8 cellular contexts compared by ENCODE assay signal in the genomic region with DNA sequence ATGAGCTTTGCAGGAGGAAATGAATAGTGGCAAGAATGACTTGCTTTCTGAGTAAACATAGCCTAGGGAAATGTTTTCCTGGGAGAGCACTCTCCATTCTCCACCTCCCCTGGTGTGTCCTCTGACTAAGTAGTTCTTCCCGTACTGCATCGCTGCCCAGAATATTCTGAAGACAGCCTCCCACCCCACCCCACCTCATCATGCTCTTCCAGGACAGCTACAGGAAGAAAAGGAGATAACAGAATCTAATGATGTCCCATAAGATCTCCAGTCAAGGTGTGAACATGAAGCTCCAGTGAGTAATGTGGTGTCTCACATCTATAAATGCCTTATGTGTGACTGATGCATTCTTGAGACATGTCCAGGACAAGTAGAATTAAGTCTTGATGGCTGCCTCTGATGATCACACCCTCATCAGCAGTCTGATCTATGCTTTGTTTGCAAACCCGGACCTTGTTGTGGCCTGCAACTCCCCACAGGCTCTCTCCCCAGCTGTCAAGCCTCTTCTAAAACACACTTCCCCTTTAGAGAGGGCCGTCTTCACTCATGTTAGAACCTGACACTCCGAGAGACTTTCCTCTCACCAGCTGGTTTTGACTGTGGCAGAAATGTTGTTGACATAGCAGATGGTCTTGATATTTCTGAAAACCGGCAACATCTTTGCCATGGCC.
DNase-seq lines count a peak whose midpoint lies in the region; ATAC-seq and TF ChIP-seq lines count a peak whose summit lies in the region.

No MANE protein-coding gene starts in this region.

- no peak overlapping the region for H3K9ac ChIP-seq in HCT116 (ENCODE audit: low read length)

- H3K4me3 ChIP-seq in HCT116 (replicated peaks in 1 of 2; ENCODE audit: low read depth in 1 of 2, low read length in 2 of 2) (no peak overlapping the region), heart left ventricle (no peak overlapping the region)

- no TSS peak for BruUV-seq in HCT116 (replicated peaks; lab: Mats Ljungman, UMichigan)

- no peaks in the 10 kb centered on the region for H3K27me3 Mint-ChIP-seq in stimulated activated naive B cell treated with anti-CD40 and anti-IgM and Interleukin-4, amounts not matched to agents 10 μg/mL and 1 μg/mL and 100 μg/mL, for 72 hours
- H3K27me3 Mint-ChIP-seq in activated naive CD8-positive, alpha-beta T cell treated with anti-CD3 and anti-CD28 coated beads for 36 hours = no peaks in the 10 kb centered on the region

- H3K27ac ChIP-seq in HCT116 (ENCODE audit: low read depth, low read length) = no peak overlapping the region
- peak overlapping the region; percentile 93 for H3K27ac ChIP-seq in epithelial cell of prostate
- H3K27ac ChIP-seq in heart left ventricle = no peak overlapping the region

- no peak overlapping the region for H2AFZ ChIP-seq in HCT116 (ENCODE audit: low read depth, low read length, poor library complexity, severe bottlenecking)

- intact Hi-C loops in HCT116 (cut with micrococcal nuclease) = no loop called here
- intact Hi-C loops in heart left ventricle (cut with DNase I) = no loop called here

- H3K4me1 ChIP-seq in HCT116 (ENCODE audit: control insufficient read depth in 1 of 2, insufficient read depth in 2 of 2, low read length in 2 of 2) (peaks cover 2 to 28% of the 10 kb centered on the region in 2 experiments; a peak in 2 of 4 replicates), heart left ventricle (peaks cover 0 to 7% (median 0%) of the 10 kb centered on the region in 12 donors)

- H3K4me1 Mint-ChIP-seq in stimulated activated naive B cell treated with anti-CD40 and anti-IgM and Interleukin-4, amounts not matched to agents 10 μg/mL and 1 μg/mL and 100 μg/mL, for 72 hours = no peaks in the 10 kb centered on the region
- no peaks in the 10 kb centered on the region for H3K4me1 Mint-ChIP-seq in activated naive CD8-positive, alpha-beta T cell treated with anti-CD3 and anti-CD28 coated beads for 36 hours

- H4K20me1 ChIP-seq in HCT116 (ENCODE audit: insufficient read depth) = no peaks in the 10 kb centered on the region

- no peaks in the 10 kb centered on the region for H3K36me3 Mint-ChIP-seq in stimulated activated naive B cell treated with anti-CD40 and anti-IgM and Interleukin-4, amounts not matched to agents 10 μg/mL and 1 μg/mL and 100 μg/mL, for 72 hours
- no peaks in the 10 kb centered on the region for H3K36me3 Mint-ChIP-seq in activated naive CD8-positive, alpha-beta T cell treated with anti-CD3 and anti-CD28 coated beads for 36 hours

- 35 to 41% (median 38%) methylated on average over 6 of the region's 6 CpGs for WGBS in heart left ventricle, 4 donors

- no peak for TF ChIP-seq RAD21 in HCT116 (IDR thresholded peaks at IDR 0.05; ENCODE audit: low read depth)

- H3K36me3 ChIP-seq in HCT116 (ENCODE audit: control insufficient read depth in 1 of 2, insufficient read depth in 2 of 2, low read length in 2 of 2) (no peaks in the 10 kb centered on the region), heart left ventricle (no peaks in the 10 kb centered on the region)

- peak; percentile 77 for ATAC-seq in HCT116
- ATAC-seq in stimulated activated naive B cell treated with anti-CD40 and anti-IgM and Interleukin-4, amounts not matched to agents 10 μg/mL and 1 μg/mL and 100 μg/mL, for 72 hours (replicated peaks) = peak; percentile 81 to 84
- ATAC-seq in heart left ventricle = no peak

- TF ChIP-seq CTCF in HCT116 (IDR thresholded peaks at IDR 0.05 in 2 of 3, conservative IDR thresholded peaks at IDR 0.05 in 1 of 3; ENCODE audit: borderline replicate concordance in 1 of 3, insufficient read depth in 1 of 3, low read depth in 2 of 3, low read length in 2 of 3) (no peak), GM13977 (IDR thresholded peaks at IDR 0.05; ENCODE audit: extremely low read depth, insufficient read depth, missing control alignments) (no peak), heart left ventricle (IDR thresholded peaks at IDR 0.05) (no peak)

- in situ Hi-C loops in GM13977 (cut with MboI; ENCODE audit: low pct_unique_long_range_greater_than_20kb, low sequenced_read_pairs, unreplicated experiment) = no loop called here

- no peaks in the 10 kb centered on the region for H3K9me3 ChIP-seq in HCT116 (ENCODE audit: control insufficient read depth in 1 of 2, insufficient read depth in 1 of 2, low read depth in 1 of 2, low read length in 2 of 2)
- H3K9me3 ChIP-seq in heart left ventricle = peaks cover 0 to 5% (median 0%) of the 10 kb centered on the region in 12 donors

- H3K9me3 Mint-ChIP-seq in stimulated activated naive B cell treated with anti-CD40 and anti-IgM and Interleukin-4, amounts not matched to agents 10 μg/mL and 1 μg/mL and 100 μg/mL, for 72 hours = peaks cover 4 to 7% of the 10 kb centered on the region in 2 donors
- H3K9me3 Mint-ChIP-seq in activated naive CD8-positive, alpha-beta T cell treated with anti-CD3 and anti-CD28 coated beads for 36 hours = no peaks in the 10 kb centered on the region

- no peaks in the 10 kb centered on the region for H3K79me2 ChIP-seq in HCT116 (ENCODE audit: insufficient read depth, low read length)

- TF ChIP-seq POLR2A in HCT116 (IDR thresholded peaks at IDR 0.05; ENCODE audit: borderline replicate concordance, extremely low read depth, insufficient read depth, insufficient read length) (no peak), heart left ventricle (IDR thresholded peaks at IDR 0.05) (no peak)

- H3K9me2 ChIP-seq in HCT116 (ENCODE audit: insufficient read depth) = no peaks in the 10 kb centered on the region

- no peak overlapping the region for H3K27ac Mint-ChIP-seq in stimulated activated naive B cell treated with anti-CD40 and anti-IgM and Interleukin-4, amounts not matched to agents 10 μg/mL and 1 μg/mL and 100 μg/mL, for 72 hours
- H3K27ac Mint-ChIP-seq in activated naive CD8-positive, alpha-beta T cell treated with anti-CD3 and anti-CD28 coated beads for 36 hours = no peak overlapping the region

- POLR2A ChIA-PET in HCT116 (lab: Charles Lee) = no interaction called here

- no peak overlapping the region for H3K4me3 Mint-ChIP-seq in stimulated activated naive B cell treated with anti-CD40 and anti-IgM and Interleukin-4, amounts not matched to agents 10 μg/mL and 1 μg/mL and 100 μg/mL, for 72 hours
- no peak overlapping the region for H3K4me3 Mint-ChIP-seq in activated naive CD8-positive, alpha-beta T cell treated with anti-CD3 and anti-CD28 coated beads for 36 hours

- no peaks in the 10 kb centered on the region for H3K27me3 ChIP-seq in HCT116 (ENCODE audit: insufficient read depth, low read length)
- H3K27me3 ChIP-seq in heart left ventricle = no peaks in the 10 kb centered on the region

- RAD21 ChIA-PET in HCT116 (lab: Charles Lee; ENCODE audit: low non-redundant PET in 1 of 2, low total read pairs in 2 of 2, uncharacterized antibody in 2 of 2, unreplicated experiment in 2 of 2) = no interaction called here

- DNase-seq in HCT116 (ENCODE audit: low read depth, low spot score) (peak; percentile 34), NCI-H524 (lab: John Stamatoyannopoulos, UW) (peak; percentile 97 to 98), epithelial cell of prostate (ENCODE audit: low read depth, low spot score) (peak; percentile 100), GM13977 (ENCODE audit: low spot score) (no peak), NCI-H1092 treated with DMSO at 0.1 percent for 48 hours (lab: John Stamatoyannopoulos, UW) (no peak), heart left ventricle (no peak)
- DNase-seq in stimulated activated naive B cell treated with anti-CD40 and anti-IgM and Interleukin-4, amounts not matched to agents 10 μg/mL and 1 μg/mL and 100 μg/mL, for 72 hours = no peak
- no peak for DNase-seq in activated naive CD8-positive, alpha-beta T cell treated with anti-CD3 and anti-CD28 coated beads for 36 hours

- H3K4me2 ChIP-seq in HCT116 (ENCODE audit: low read length) = peak overlapping the region; percentile 39

- CTCF ChIA-PET in HCT116 (lab: Charles Lee) = no interaction called here

TF ChIP-seq in HCT116, 20 proteins besides CTCF, POLR2A, EP300 and RAD21:
- TF ChIP-seq CBX3 (IDR thresholded peaks at IDR 0.05; ENCODE audit: low read depth) (peak; percentile 16; the same call in 1 of the 2 replicates), ELF1 (IDR thresholded peaks at IDR 0.05; ENCODE audit: borderline replicate concordance, low read depth) (no peak), SP1 (IDR thresholded peaks at IDR 0.05; ENCODE audit: low read depth) (peak; percentile 34), FOSL1 (IDR thresholded peaks at IDR 0.05; ENCODE audit: low read depth) (peak; percentile 43; the same call in 1 of the 2 replicates), JUND (IDR thresholded peaks at IDR 0.05) (peak; percentile 20; the same call in 1 of the 2 replicates)

Comparison
In these comparisons a context has a peak if more than half of its experiments do, and no peak if none do; other contexts are left out.
1. ATAC-seq: peak in HCT116 (single experiment) and stimulated activated naive B cell treated with anti-CD40 and anti-IgM and Interleukin-4, amounts not matched to agents 10 μg/mL and 1 μg/mL and 100 μg/mL, for 72 hours (2 of 2); none in heart left ventricle (0 of 4).
2. DNase-seq: peak in HCT116 (single experiment), NCI-H524 (2 of 2) and epithelial cell of prostate (single experiment); none in stimulated activated naive B cell treated with anti-CD40 and anti-IgM and Interleukin-4, amounts not matched to agents 10 μg/mL and 1 μg/mL and 100 μg/mL, for 72 hours (single experiment), activated naive CD8-positive, alpha-beta T cell treated with anti-CD3 and anti-CD28 coated beads for 36 hours (single experiment), GM13977 (single experiment), NCI-H1092 treated with DMSO at 0.1 percent for 48 hours (single experiment) and heart left ventricle (0 of 5).